Comparison of ENCODE assay signal across 9 cellular contexts in genomic region chr12:28497889-28498411, GRCh38.
DNase-seq lines count a peak whose midpoint lies in the region; ATAC-seq, FAIRE-seq and TF ChIP-seq lines count a peak whose summit lies in the region.
"Had no signal": no experiment of that assay in that cellular context is flagged by ENCODE, and none has a peak within 500 bp of the region (broad histone marks: within the 10 kb centered on the region; RNA-seq: fewer than 3 reads in every experiment).

No MANE protein-coding gene starts in this region.

- no peak overlapping the region for H3K4me3 Mint-ChIP-seq in neural progenitor cell
- H3K4me3 Mint-ChIP-seq: naive thymus-derived CD4-positive, alpha-beta T cell had no signal

- no peaks in the 10 kb centered on the region for H3K27me3 ChIP-seq in endothelial cell of umbilical vein (ENCODE audit: control insufficient read depth in 2 of 2, insufficient read depth in 2 of 2, low read length in 2 of 2)
- no peaks in the 10 kb centered on the region for H3K27me3 ChIP-seq in neural progenitor cell
- H3K27me3 ChIP-seq in MG63 = no peaks in the 10 kb centered on the region
- no peaks in the 10 kb centered on the region for H3K27me3 ChIP-seq in gastrocnemius medialis

- H3K4me1 ChIP-seq in endothelial cell of umbilical vein (ENCODE audit: control insufficient read depth, extremely low read depth, insufficient read depth, low read length) = peaks cover 7% of the 10 kb centered on the region
- H3K4me1 ChIP-seq in neural progenitor cell = no peaks in the 10 kb centered on the region
- H3K4me1 ChIP-seq in gastrocnemius medialis = no peaks in the 10 kb centered on the region

- H3K9me3 Mint-ChIP-seq in neural progenitor cell = peaks cover 4% of the 10 kb centered on the region

- H3K9me3 ChIP-seq in endothelial cell of umbilical vein (replicated peaks; ENCODE audit: control insufficient read depth, insufficient read depth, low read length) (no peaks in the 10 kb centered on the region), neural progenitor cell (ENCODE audit: low read depth) (no peaks in the 10 kb centered on the region), MG63 (peaks cover 1% of the 10 kb centered on the region; the same call in 1 of the 2 replicates), gastrocnemius medialis (no peaks in the 10 kb centered on the region)

- peaks cover 1% of the 10 kb centered on the region for H3K36me3 Mint-ChIP-seq in neural progenitor cell

- TF ChIP-seq POLR2A in endothelial cell of umbilical vein (IDR thresholded peaks at IDR 0.05; ENCODE audit: low read depth, low read length) = no peak
- TF ChIP-seq POLR2A in gastrocnemius medialis (IDR thresholded peaks at IDR 0.05) = no peak

- H3K27me3 Mint-ChIP-seq in neural progenitor cell (ENCODE audit: insufficient read depth, low read depth) = no peaks in the 10 kb centered on the region
- H3K27me3 Mint-ChIP-seq: naive thymus-derived CD4-positive, alpha-beta T cell had no signal

- no peak overlapping the region for H3K9ac ChIP-seq in endothelial cell of umbilical vein (replicated peaks; ENCODE audit: extremely low read depth, insufficient read depth, low read length)
- H3K9ac ChIP-seq in neural progenitor cell = no peak overlapping the region

- BruUV-seq in endothelial cell of umbilical vein (replicated peaks; lab: Mats Ljungman, UMichigan) = no TSS peak

- CTCF ChIA-PET in endothelial cell of umbilical vein (lab: Charles Lee) = interaction anchor here (0.8 to 0.9 kb wide), 2 partner anchors 15 to 139 kb away, joined by 3 read pairs; no protein-coding TSS in a partner anchor

- ATAC-seq in GM19468 (IDR thresholded peaks at IDR 0.05; ENCODE audit: extremely low read depth, unreplicated experiment) (peak; percentile 83), HG03442 (IDR thresholded peaks at IDR 0.05; ENCODE audit: unreplicated experiment) (peak; percentile 97), gastrocnemius medialis (no peak)
- ATAC-seq: naive thymus-derived CD4-positive, alpha-beta T cell had no signal

- H3K27ac ChIP-seq in endothelial cell of umbilical vein (ENCODE audit: insufficient read depth, low read depth, low read length) = no peak overlapping the region
- no peak overlapping the region for H3K27ac ChIP-seq in neural progenitor cell
- no peak overlapping the region for H3K27ac ChIP-seq in gastrocnemius medialis

- no peaks in the 10 kb centered on the region for H3K9me1 ChIP-seq in endothelial cell of umbilical vein (replicated peaks; ENCODE audit: control insufficient read depth, extremely low read depth, insufficient read depth, low read length)

- POLR2A ChIA-PET in endothelial cell of umbilical vein (lab: Charles Lee) = no interaction called here

- no peaks in the 10 kb centered on the region for H3K36me3 ChIP-seq in endothelial cell of umbilical vein (ENCODE audit: control insufficient read depth in 2 of 2, extremely low read depth in 1 of 2, insufficient read depth in 2 of 2, low read length in 2 of 2)
- no peaks in the 10 kb centered on the region for H3K36me3 ChIP-seq in neural progenitor cell
- H3K36me3 ChIP-seq in MG63 = no peaks in the 10 kb centered on the region
- H3K36me3 ChIP-seq in gastrocnemius medialis = no peaks in the 10 kb centered on the region

- H4K20me1 ChIP-seq in endothelial cell of umbilical vein (replicated peaks; ENCODE audit: control insufficient read depth, extremely low read depth, insufficient read depth, low read length) = no peaks in the 10 kb centered on the region
- H4K20me1 ChIP-seq in neural progenitor cell (ENCODE audit: low read depth) = no peaks in the 10 kb centered on the region

- FAIRE-seq in endothelial cell of umbilical vein (lab: Jason Lieb, UNC) = peak; percentile 28

- no peaks in the 10 kb centered on the region for H3K4me1 Mint-ChIP-seq in neural progenitor cell

- intact Hi-C loops in endothelial cell of umbilical vein (cut with micrococcal nuclease) (no loop called here), gastrocnemius medialis (cut with DNase I; ENCODE audit: low total_unique reads) (no loop called here)

- DNase-seq in EH (ENCODE audit: low read depth) = peak; percentile 41
- DNase-seq in endothelial cell of umbilical vein (ENCODE audit: low read depth, low spot score) = peak; percentile 56
- no peak for DNase-seq in neural progenitor cell (ENCODE audit: low spot score)
- no peak for DNase-seq in MG63
- DNase-seq in amygdala (lab: John Stamatoyannopoulos, UW) = no peak
- no peak for DNase-seq in gastrocnemius medialis
- DNase-seq: naive thymus-derived CD4-positive, alpha-beta T cell had no signal

- H2AFZ ChIP-seq in endothelial cell of umbilical vein (ENCODE audit: low read depth, low read length) (no peak overlapping the region), neural progenitor cell (replicated peaks) (no peak overlapping the region)

- no peaks in the 10 kb centered on the region for H3F3A ChIP-seq in neural progenitor cell (ENCODE audit: low read depth)

- H3K27ac Mint-ChIP-seq in neural progenitor cell = no peak overlapping the region
- H3K27ac Mint-ChIP-seq: naive thymus-derived CD4-positive, alpha-beta T cell had no signal

- dilution Hi-C loops in endothelial cell of umbilical vein (cut with MboI; ENCODE audit: extremely low pct_ligation_motif_present, low sequenced_read_pairs) = no loop called here

- no peak for TF ChIP-seq CTCF in endothelial cell of umbilical vein (IDR thresholded peaks at IDR 0.05; ENCODE audit: extremely low read depth in 1 of 2, insufficient read depth in 1 of 2, low read depth in 1 of 2, low read length in 2 of 2)
- no peak for TF ChIP-seq CTCF in neural progenitor cell (IDR thresholded peaks at IDR 0.05)
- no peak for TF ChIP-seq CTCF in gastrocnemius medialis (IDR thresholded peaks at IDR 0.05 in 4 of 5, conservative IDR thresholded peaks at IDR 0.05 in 1 of 5)

- H3K4me2 ChIP-seq in endothelial cell of umbilical vein (ENCODE audit: insufficient read depth, low read length) (no peak overlapping the region), neural progenitor cell (no peak overlapping the region)

- no peak overlapping the region for H3K4me3 ChIP-seq in endothelial cell of umbilical vein (replicated peaks in 1 of 3; ENCODE audit: insufficient read depth in 1 of 3, low read depth in 1 of 3, low read length in 3 of 3)
- no peak overlapping the region for H3K4me3 ChIP-seq in neural progenitor cell
- no peak overlapping the region for H3K4me3 ChIP-seq in MG63
- H3K4me3 ChIP-seq in gastrocnemius medialis = no peak overlapping the region

- in situ Hi-C loops in gastrocnemius medialis (cut with MboI; ENCODE audit: low sequenced_read_pairs in 4 of 4) = no loop called here

- no peaks in the 10 kb centered on the region for H3K79me2 ChIP-seq in endothelial cell of umbilical vein (ENCODE audit: control insufficient read depth, insufficient read depth, low read length)
- no peaks in the 10 kb centered on the region for H3K79me2 ChIP-seq in neural progenitor cell (ENCODE audit: low read depth)

TF ChIP-seq in endothelial cell of umbilical vein, 7 proteins besides CTCF, POLR2A, EP300 and RAD21:
- peak; percentile 58 for TF ChIP-seq JUN (IDR thresholded peaks at IDR 0.05; ENCODE audit: borderline replicate concordance, insufficient read depth, insufficient read length, low read depth)
- TF ChIP-seq, protein P1, sequence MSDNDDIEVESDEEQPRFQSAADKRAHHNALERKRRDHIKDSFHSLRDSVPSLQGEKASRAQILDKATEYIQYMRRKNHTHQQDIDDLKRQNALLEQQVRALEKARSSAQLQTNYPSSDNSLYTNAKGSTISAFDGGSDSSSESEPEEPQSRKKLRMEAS (IDR thresholded peaks at IDR 0.05; ENCODE audit: insufficient read depth, insufficient read length) = no peak
- TF ChIP-seq FOS (IDR thresholded peaks at IDR 0.05; ENCODE audit: borderline replicate concordance, insufficient read depth, low read length) = peak; percentile 89
- TF ChIP-seq POLR2AphosphoS5 (IDR thresholded peaks at IDR 0.05; ENCODE audit: insufficient read depth, low read depth, low read length) = no peak
- no peak for TF ChIP-seq EZH2 (IDR thresholded peaks at IDR 0.05; ENCODE audit: borderline replicate concordance, low read depth, low read length, severe bottlenecking)
- TF ChIP-seq MYC (IDR thresholded peaks at IDR 0.05; ENCODE audit: low read depth, low read length) = no peak
- no peak for TF ChIP-seq GATA2 (IDR thresholded peaks at IDR 0.05; ENCODE audit: insufficient read depth, insufficient read length, low read depth, low read length)

Comparison
In these comparisons a context has a peak if more than half of its experiments do, and no peak if none do; other contexts are left out.
1. DNase-seq: peak in EH (single experiment) and endothelial cell of umbilical vein (single experiment); none in neural progenitor cell (single experiment), MG63 (single experiment), amygdala (0 of 56) and gastrocnemius medialis (0 of 2).
2. ATAC-seq: peak in GM19468 (single experiment) and HG03442 (single experiment); none in gastrocnemius medialis (0 of 2).